8 cellular contexts compared by ENCODE assay signal in the genomic region with DNA sequence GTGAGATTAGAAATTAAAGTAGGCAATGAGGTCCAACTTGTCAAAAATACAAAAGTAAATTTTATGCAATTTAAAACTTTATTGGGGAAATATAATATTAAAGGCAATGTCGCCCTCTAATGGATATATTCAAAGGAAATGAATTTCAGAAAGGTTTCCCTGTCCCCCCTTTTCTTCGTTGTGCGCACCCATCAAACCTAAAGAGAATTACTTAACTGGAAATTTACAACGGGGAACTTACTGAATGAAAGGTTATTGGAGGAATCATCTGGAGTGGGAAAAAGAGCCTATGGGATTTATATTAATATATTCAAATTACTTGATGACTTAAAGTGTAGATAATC. TPM values are rescaled to one million over a fixed set of nuclear protein-coding genes. Genes with fewer than 3 reads are reported as not detected.
DNase-seq lines count a peak whose midpoint lies in the region; ATAC-seq and TF ChIP-seq lines count a peak whose summit lies in the region.

No MANE protein-coding gene starts in this region.

- H3K36me3 ChIP-seq in ES-I3 (ENCODE audit: insufficient read depth, low read length), result no peaks in the 10 kb centered on the region
- no peaks in the 10 kb centered on the region for H3K36me3 ChIP-seq in MG63
- H3K36me3 ChIP-seq in effector memory CD4-positive, alpha-beta T cell (ENCODE audit: control insufficient read depth, insufficient read depth, low read length), result no peaks in the 10 kb centered on the region

- no peaks in the 10 kb centered on the region for H3K27me3 ChIP-seq in MG63
- peaks cover 19% of the 10 kb centered on the region for H3K27me3 ChIP-seq in effector memory CD4-positive, alpha-beta T cell (replicated peaks; ENCODE audit: control insufficient read depth, insufficient read depth, low read length, poor library complexity, severe bottlenecking)

- peak; percentile 48 for TF ChIP-seq CTCF in osteocyte (IDR thresholded peaks at IDR 0.05)

- H3K27me3 Mint-ChIP-seq in osteocyte (ENCODE audit: unreplicated experiment), result peaks cover 57% of the 10 kb centered on the region

- H3K27ac Mint-ChIP-seq in osteocyte (ENCODE audit: unreplicated experiment), result no peak overlapping the region

- H3K27ac ChIP-seq in effector memory CD4-positive, alpha-beta T cell (ENCODE audit: insufficient read depth, low read length, poor library complexity, severe bottlenecking), result no peak overlapping the region

- no peaks in the 10 kb centered on the region for H3K9me3 ChIP-seq in ES-I3 (ENCODE audit: control insufficient read depth, insufficient read depth, low read length)
- no peaks in the 10 kb centered on the region for H3K9me3 ChIP-seq in MG63
- no peaks in the 10 kb centered on the region for H3K9me3 ChIP-seq in effector memory CD4-positive, alpha-beta T cell (ENCODE audit: control insufficient read depth, low read length)

- no peak for DNase-seq in MG63
- DNase-seq in effector memory CD4-positive, alpha-beta T cell, result no peak
- no peak for DNase-seq in osteocyte (ENCODE audit: extremely low spot score, unreplicated experiment)
- DNase-seq in NCI-H748 treated with DMSO at 0.1 percent for 48 hours (lab: John Stamatoyannopoulos, UW), result no peak
- DNase-seq in 8988T, result no peak
- no peak for DNase-seq in globus pallidus (ENCODE audit: low spot score)

- peak overlapping the region; percentile 72; the same call in 1 of the 2 replicates for H3K9ac ChIP-seq in ES-I3 (ENCODE audit: low read depth, low read length)

- peak overlapping the region; percentile 47 for H3K4me3 ChIP-seq in MG63
- H3K4me3 ChIP-seq in effector memory CD4-positive, alpha-beta T cell (ENCODE audit: insufficient read depth, low read depth, low read length, poor library complexity, severe bottlenecking), result peak overlapping the region; percentile 61

- peaks cover 6% of the 10 kb centered on the region for H3K4me1 ChIP-seq in ES-I3 (ENCODE audit: insufficient read depth, low read length)
- peaks cover 20% of the 10 kb centered on the region for H3K4me1 ChIP-seq in effector memory CD4-positive, alpha-beta T cell (ENCODE audit: control insufficient read depth, insufficient read depth, low read length, poor library complexity, severe bottlenecking)

- H3K4me1 Mint-ChIP-seq in osteocyte (ENCODE audit: unreplicated experiment), result peaks cover 14% of the 10 kb centered on the region

- no peak for ATAC-seq in GM21515 (IDR thresholded peaks at IDR 0.05; ENCODE audit: unreplicated experiment)

- H3K9me3 Mint-ChIP-seq in osteocyte (ENCODE audit: unreplicated experiment), result no peaks in the 10 kb centered on the region

- no peak overlapping the region for H3K4me3 Mint-ChIP-seq in osteocyte (ENCODE audit: unreplicated experiment)

- H3K36me3 Mint-ChIP-seq in osteocyte (ENCODE audit: unreplicated experiment), result no peaks in the 10 kb centered on the region

RNA-seq across cellular contexts. Expression of a gene that starts 1.7 kb away (rescaled TPM):
- total RNA-seq in MG63 (2014; rRNA removed; shearing (Covaris generic); ENCODE audit: low replicate concordance), result 1.7 and 2.6 TPM in 2 replicates
- total RNA-seq in osteocyte, result 0.73 and 0.89 TPM in 2 replicates
